Comparison of ENCODE assay signal across 1 cellular context in the genomic region with DNA sequence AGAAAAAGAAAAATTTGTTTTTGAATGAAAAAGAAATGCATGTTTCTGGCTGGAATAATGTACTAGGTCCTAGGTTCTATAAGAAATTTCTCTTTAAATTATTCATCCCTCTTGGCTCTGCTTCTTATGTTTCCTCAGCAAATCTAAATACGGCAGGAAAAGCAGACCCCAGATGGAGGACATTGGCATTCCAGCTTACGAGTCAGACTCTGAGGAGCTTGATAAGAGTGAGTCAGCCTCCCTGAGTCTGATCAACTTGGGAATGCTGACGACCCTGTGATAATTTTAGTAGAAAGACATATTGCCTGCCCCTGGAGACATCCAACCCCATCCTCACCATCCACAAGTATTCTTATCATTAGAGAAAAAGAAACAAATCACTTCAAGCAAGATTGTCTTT.
TF ChIP-seq lines count a peak whose summit lies in the region.

No MANE protein-coding gene starts in this region.

TF ChIP-seq in SK-N-SH, 30 proteins besides CTCF, POLR2A, EP300 and RAD21 (continued from another document):
- TF ChIP-seq MEF2A (IDR thresholded peaks at IDR 0.05; ENCODE audit: borderline replicate concordance, low read depth) (peak; percentile 31; the same call in 1 of the 2 replicates), FOSL2 (IDR thresholded peaks at IDR 0.05; ENCODE audit: borderline replicate concordance, low read depth) (peak; percentile 68), RXRA (IDR thresholded peaks at IDR 0.05; ENCODE audit: borderline replicate concordance, low read depth) (no peak), FOXM1 (IDR thresholded peaks at IDR 0.05; ENCODE audit: low read depth) (no peak), ZBTB33 (IDR thresholded peaks at IDR 0.05; ENCODE audit: borderline replicate concordance, low read depth) (no peak), IRF3 (IDR thresholded peaks at IDR 0.05; ENCODE audit: low read depth, low read length) (no peak), FOXJ3 (CRISPR knock-in tag; IDR thresholded peaks at IDR 0.05) (no peak), POLR2AphosphoS5 (IDR thresholded peaks at IDR 0.05; ENCODE audit: low read depth, low read length) (no peak), CHD2 (IDR thresholded peaks at IDR 0.05; ENCODE audit: low read length, partially characterized antibody) (no peak), USF1 (IDR thresholded peaks at IDR 0.05; ENCODE audit: borderline replicate concordance, low read depth) (no peak), RFX5 (IDR thresholded peaks at IDR 0.05; ENCODE audit: low read length) (no peak), JUND (IDR thresholded peaks at IDR 0.05) (peak; percentile 57), NFIC (IDR thresholded peaks at IDR 0.05; ENCODE audit: borderline replicate concordance) (peak; percentile 30; the same call in 1 of the 2 replicates), REST (IDR thresholded peaks at IDR 0.05; ENCODE audit: low read depth, low read length) (no peak), YY1 (IDR thresholded peaks at IDR 0.05; ENCODE audit: low read depth) (no peak), ELF1 (IDR thresholded peaks at IDR 0.05) (no peak), TEAD4 (IDR thresholded peaks at IDR 0.05; ENCODE audit: borderline replicate concordance, insufficient read depth) (peak; percentile 51; the same call in 1 of the 2 replicates), GABPA (IDR thresholded peaks at IDR 0.05; ENCODE audit: low read depth) (no peak), RCOR1 (IDR thresholded peaks at IDR 0.05; ENCODE audit: low read length) (no peak), EZH2phosphoT487 (IDR thresholded peaks at IDR 0.05; ENCODE audit: borderline replicate concordance, low read depth) (no peak), NRF1 (IDR thresholded peaks at IDR 0.05; ENCODE audit: low read depth, low read length) (no peak)
- TF ChIP-seq, protein P1, sequence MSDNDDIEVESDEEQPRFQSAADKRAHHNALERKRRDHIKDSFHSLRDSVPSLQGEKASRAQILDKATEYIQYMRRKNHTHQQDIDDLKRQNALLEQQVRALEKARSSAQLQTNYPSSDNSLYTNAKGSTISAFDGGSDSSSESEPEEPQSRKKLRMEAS (IDR thresholded peaks at IDR 0.05; ENCODE audit: low read depth), result no peak
- TF ChIP-seq, protein P2, sequence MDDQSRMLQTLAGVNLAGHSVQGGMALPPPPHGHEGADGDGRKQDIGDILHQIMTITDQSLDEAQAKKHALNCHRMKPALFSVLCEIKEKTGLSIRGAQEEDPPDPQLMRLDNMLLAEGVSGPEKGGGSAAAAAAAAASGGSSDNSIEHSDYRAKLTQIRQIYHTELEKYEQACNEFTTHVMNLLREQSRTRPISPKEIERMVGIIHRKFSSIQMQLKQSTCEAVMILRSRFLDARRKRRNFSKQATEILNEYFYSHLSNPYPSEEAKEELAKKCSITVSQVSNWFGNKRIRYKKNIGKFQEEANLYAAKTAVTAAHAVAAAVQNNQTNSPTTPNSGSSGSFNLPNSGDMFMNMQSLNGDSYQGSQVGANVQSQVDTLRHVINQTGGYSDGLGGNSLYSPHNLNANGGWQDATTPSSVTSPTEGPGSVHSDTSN (IDR thresholded peaks at IDR 0.05), result peak; percentile 34
- TF ChIP-seq, protein P3, sequence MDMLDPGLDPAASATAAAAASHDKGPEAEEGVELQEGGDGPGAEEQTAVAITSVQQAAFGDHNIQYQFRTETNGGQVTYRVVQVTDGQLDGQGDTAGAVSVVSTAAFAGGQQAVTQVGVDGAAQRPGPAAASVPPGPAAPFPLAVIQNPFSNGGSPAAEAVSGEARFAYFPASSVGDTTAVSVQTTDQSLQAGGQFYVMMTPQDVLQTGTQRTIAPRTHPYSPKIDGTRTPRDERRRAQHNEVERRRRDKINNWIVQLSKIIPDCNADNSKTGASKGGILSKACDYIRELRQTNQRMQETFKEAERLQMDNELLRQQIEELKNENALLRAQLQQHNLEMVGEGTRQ (IDR thresholded peaks at IDR 0.05; ENCODE audit: borderline replicate concordance, low read depth, low read length), result no peak
TF ChIP-seq in SK-N-SH: peak in this region for 7.
